ENCODE assay signal across 8 cellular contexts in genomic region chr1:183942933-183943693, GRCh38.
DNase-seq lines count a peak whose midpoint lies in the region; ATAC-seq, FAIRE-seq and TF ChIP-seq lines count a peak whose summit lies in the region.

No MANE protein-coding gene starts in this region.

- FAIRE-seq in keratinocyte (lab: Jason Lieb, UNC) (peak; percentile 23), small intestine (lab: Jason Lieb, UNC) (no peak)

- H3K4me1 Mint-ChIP-seq in T-helper 17 cell, result no peaks in the 10 kb centered on the region
- H3K4me1 Mint-ChIP-seq in activated T-helper 1 cell treated with anti-CD3 and anti-CD28 coated beads, Interleukin-12 subunit alpha, Interleukin-12 subunit beta, Interleukin-2, Interleukin-4 antibody, amounts not matched to agents 30 ng/mL and 10 ng/mL and 1 ng/mL, durations not matched to agents 14 hours and 24 hours and 36 hours (ENCODE audit: low read depth), result peaks cover 6% of the 10 kb centered on the region

- H3K36me3 Mint-ChIP-seq in T-helper 17 cell (ENCODE audit: low read depth), result peaks cover 4% of the 10 kb centered on the region
- no peaks in the 10 kb centered on the region for H3K36me3 Mint-ChIP-seq in activated T-helper 1 cell treated with anti-CD3 and anti-CD28 coated beads, Interleukin-12 subunit alpha, Interleukin-12 subunit beta, Interleukin-2, Interleukin-4 antibody, amounts not matched to agents 30 ng/mL and 10 ng/mL and 1 ng/mL, durations not matched to agents 14 hours and 24 hours and 36 hours (ENCODE audit: low read depth)

- intact Hi-C loops in heart left ventricle (cut with DNase I), result loop anchor here in 1 of 10 donors (5.0 kb wide), 1 partner anchor 94 kb away; the partner anchor contains the start of gene COLGALT2
- intact Hi-C loops in activated T-helper 1 cell treated with anti-CD3 and anti-CD28 coated beads, Interleukin-12 subunit alpha, Interleukin-12 subunit beta, Interleukin-2, Interleukin-4 antibody, amounts not matched to agents 30 ng/mL and 10 ng/mL and 1 ng/mL, durations not matched to agents 14 hours and 24 hours and 36 hours (cut with micrococcal nuclease), result no loop called here

- H3K4me1 ChIP-seq in heart left ventricle, result peaks cover 0 to 22% (median 0%) of the 10 kb centered on the region in 12 donors
- H3K4me1 ChIP-seq in right atrium auricular region, result no peaks in the 10 kb centered on the region
- no peaks in the 10 kb centered on the region for H3K4me1 ChIP-seq in keratinocyte (ENCODE audit: control insufficient read depth, extremely low read depth, insufficient read depth, low read length)
- H3K4me1 ChIP-seq in small intestine (ENCODE audit: control insufficient read depth in 2 of 2, insufficient read depth in 1 of 2, low read depth in 1 of 2, low read length in 1 of 2), result peaks cover 0 to 3% of the 10 kb centered on the region in 2 donors

- no peak overlapping the region for H3K4me2 ChIP-seq in keratinocyte (ENCODE audit: control insufficient read depth, extremely low read depth, insufficient read depth, low read depth, low read length)

- H3K27ac ChIP-seq in heart left ventricle (peak overlapping the region in 5 of 12 donors; percentile 9 to 49 (median 32)), right atrium auricular region (no peak overlapping the region), keratinocyte (ENCODE audit: control insufficient read depth, insufficient read depth, low read length) (no peak overlapping the region), small intestine (ENCODE audit: low read depth in 1 of 2, low read length in 1 of 2) (no peak overlapping the region)

- H3K9me3 ChIP-seq in heart left ventricle (no peaks in the 10 kb centered on the region), right atrium auricular region (no peaks in the 10 kb centered on the region), T-helper 17 cell (ENCODE audit: control insufficient read depth, low read length, poor library complexity, severe bottlenecking) (no peaks in the 10 kb centered on the region), keratinocyte (ENCODE audit: control insufficient read depth, low read depth, low read length) (no peaks in the 10 kb centered on the region), small intestine (ENCODE audit: control insufficient read depth, low read depth) (no peaks in the 10 kb centered on the region)

- H3K9ac ChIP-seq in keratinocyte (ENCODE audit: control insufficient read depth, extremely low read depth, insufficient read depth, low read length), result no peak overlapping the region

- no peaks in the 10 kb centered on the region for H3K9me1 ChIP-seq in keratinocyte (ENCODE audit: control insufficient read depth, extremely low read depth, insufficient read depth, low read length)

- H3K4me3 ChIP-seq in heart left ventricle (no peak overlapping the region), right atrium auricular region (no peak overlapping the region), keratinocyte (ENCODE audit: control insufficient read depth in 2 of 3, extremely low read depth in 1 of 3, insufficient read depth in 2 of 3, low read depth in 1 of 3, low read length in 3 of 3) (no peak overlapping the region), small intestine (ENCODE audit: low read depth in 1 of 2, low read length in 2 of 2) (no peak overlapping the region)

- DNase-seq in heart left ventricle (peak in 1 of 5 donors; percentile 43), right atrium auricular region (ENCODE audit: low spot score) (no peak), KBM-7 (peak; percentile 72), T-helper 17 cell (no peak), keratinocyte (ENCODE audit: low read depth, low spot score) (no peak), small intestine (no peak), GM13977 (ENCODE audit: low spot score) (no peak)
- DNase-seq in activated T-helper 1 cell treated with anti-CD3 and anti-CD28 coated beads, Interleukin-12 subunit alpha, Interleukin-12 subunit beta, Interleukin-2, Interleukin-4 antibody, amounts not matched to agents 30 ng/mL and 10 ng/mL and 1 ng/mL, durations not matched to agents 14 hours and 24 hours and 36 hours (ENCODE audit: low spot score), result no peak

- no peak overlapping the region for H2AFZ ChIP-seq in keratinocyte (ENCODE audit: control insufficient read depth, low read length)

- peaks cover 18% of the 10 kb centered on the region for H3K27me3 Mint-ChIP-seq in T-helper 17 cell
- H3K27me3 Mint-ChIP-seq in activated T-helper 1 cell treated with anti-CD3 and anti-CD28 coated beads, Interleukin-12 subunit alpha, Interleukin-12 subunit beta, Interleukin-2, Interleukin-4 antibody, amounts not matched to agents 30 ng/mL and 10 ng/mL and 1 ng/mL, durations not matched to agents 14 hours and 24 hours and 36 hours (ENCODE audit: insufficient read depth), result peaks cover 11% of the 10 kb centered on the region

- H3K27me3 ChIP-seq in heart left ventricle (no peaks in the 10 kb centered on the region), right atrium auricular region (no peaks in the 10 kb centered on the region), keratinocyte (ENCODE audit: control insufficient read depth, extremely low read depth, insufficient read depth, low read length) (peaks cover 4% of the 10 kb centered on the region), small intestine (ENCODE audit: control insufficient read depth in 2 of 2, insufficient read depth in 2 of 2, low read length in 2 of 2) (no peaks in the 10 kb centered on the region)

- 59 to 72% (median 69%) methylated on average over 5 of the region's 5 CpGs for WGBS in heart left ventricle, 4 donors
- 55 to 64% (median 64%) methylated on average over 5 of the region's 5 CpGs for WGBS in small intestine, 3 donors

- no peaks in the 10 kb centered on the region for H3K79me2 ChIP-seq in keratinocyte (ENCODE audit: control insufficient read depth, insufficient read depth, low read length)

- peak in 3 of 4 donors; percentile 63 to 70 (median 65) for ATAC-seq in heart left ventricle
- ATAC-seq in T-helper 17 cell, result no peak

- peaks cover 0 to 38% (median 0%) of the 10 kb centered on the region in 9 donors for H3K36me3 ChIP-seq in heart left ventricle
- H3K36me3 ChIP-seq in right atrium auricular region, result peaks cover 4% of the 10 kb centered on the region
- no peaks in the 10 kb centered on the region for H3K36me3 ChIP-seq in keratinocyte (ENCODE audit: control insufficient read depth in 2 of 2, extremely low read depth in 1 of 2, insufficient read depth in 2 of 2, low read length in 2 of 2)
- H3K36me3 ChIP-seq in small intestine (ENCODE audit: control insufficient read depth in 2 of 2, insufficient read depth in 2 of 2, low read length in 2 of 2), result no peaks in the 10 kb centered on the region

- TF ChIP-seq POLR2A in heart left ventricle (IDR thresholded peaks at IDR 0.05), result no peak

- no peak overlapping the region for H3K4me3 Mint-ChIP-seq in T-helper 17 cell
- H3K4me3 Mint-ChIP-seq in activated T-helper 1 cell treated with anti-CD3 and anti-CD28 coated beads, Interleukin-12 subunit alpha, Interleukin-12 subunit beta, Interleukin-2, Interleukin-4 antibody, amounts not matched to agents 30 ng/mL and 10 ng/mL and 1 ng/mL, durations not matched to agents 14 hours and 24 hours and 36 hours, result no peak overlapping the region

- dilution Hi-C loops in keratinocyte (cut with MboI; ENCODE audit: extremely low pct_ligation_motif_present, low sequenced_read_pairs), result no loop called here

- TF ChIP-seq CTCF in heart left ventricle (IDR thresholded peaks at IDR 0.05), result no peak
- no peak for TF ChIP-seq CTCF in right atrium auricular region (IDR thresholded peaks at IDR 0.05)
- peak in 1 of 3 experiments; percentile 12 for TF ChIP-seq CTCF in keratinocyte (optimal IDR thresholded peaks at IDR 0.05 in 1 of 3, IDR thresholded peaks at IDR 0.05 in 1 of 3, conservative IDR thresholded peaks at IDR 0.05 in 1 of 3; ENCODE audit: extremely low read depth in 1 of 3, insufficient read depth in 2 of 3, low read length in 3 of 3)
- TF ChIP-seq CTCF in GM13977 (IDR thresholded peaks at IDR 0.05; ENCODE audit: extremely low read depth, insufficient read depth, missing control alignments), result no peak

- no peaks in the 10 kb centered on the region for H4K20me1 ChIP-seq in keratinocyte (ENCODE audit: control insufficient read depth, extremely low read depth, insufficient read depth, low read length)

- peaks cover 5% of the 10 kb centered on the region for H3K9me3 Mint-ChIP-seq in activated T-helper 1 cell treated with anti-CD3 and anti-CD28 coated beads, Interleukin-12 subunit alpha, Interleukin-12 subunit beta, Interleukin-2, Interleukin-4 antibody, amounts not matched to agents 30 ng/mL and 10 ng/mL and 1 ng/mL, durations not matched to agents 14 hours and 24 hours and 36 hours

- in situ Hi-C loops in KBM-7 (cut with MboI; ENCODE audit: low pct_unique_long_range_greater_than_20kb, low sequenced_read_pairs) (no loop called here), GM13977 (cut with MboI; ENCODE audit: low pct_unique_long_range_greater_than_20kb, low sequenced_read_pairs, unreplicated experiment) (no loop called here)

- H3K27ac Mint-ChIP-seq in T-helper 17 cell, result peak overlapping the region; percentile 43
- no peak overlapping the region for H3K27ac Mint-ChIP-seq in activated T-helper 1 cell treated with anti-CD3 and anti-CD28 coated beads, Interleukin-12 subunit alpha, Interleukin-12 subunit beta, Interleukin-2, Interleukin-4 antibody, amounts not matched to agents 30 ng/mL and 10 ng/mL and 1 ng/mL, durations not matched to agents 14 hours and 24 hours and 36 hours
